In genomic region chr2:119517433-119517832, GRCh38 we compare ENCODE assay signal across 8 cellular contexts. TPM values are rescaled to one million over a fixed set of nuclear protein-coding genes. Genes with fewer than 3 reads are reported as not detected.
DNase-seq lines count a peak whose midpoint lies in the region; ATAC-seq, FAIRE-seq and TF ChIP-seq lines count a peak whose summit lies in the region.

No MANE protein-coding gene starts in this region.

- peaks cover 3% of the 10 kb centered on the region for H3K27me3 ChIP-seq in AG04450 (ENCODE audit: control insufficient read depth, insufficient read depth, low read length)

- FAIRE-seq in GM12891 (lab: Jason Lieb, UNC), result peak; percentile 86

- peak; percentile 91 for ATAC-seq in HG02623 (IDR thresholded peaks at IDR 0.05; ENCODE audit: unreplicated experiment)
- peak; percentile 75 for ATAC-seq in esophagus mucosa

- H3K27ac ChIP-seq in AG04450 (ENCODE audit: low read depth, low read length) (no peak overlapping the region), VCaP (no peak overlapping the region)

- H3K4me3 ChIP-seq in AG04450 (ENCODE audit: low read depth, low read length), result no peak overlapping the region

- H3K9me3 ChIP-seq in AG04450 (ENCODE audit: control insufficient read depth, insufficient read depth, low read length), result no peaks in the 10 kb centered on the region

- POLR2A ChIA-PET in AG04450 (lab: Yijun Ruan, JAX), result no interaction called here

- no peak for TF ChIP-seq POLR2A in GM12891 (IDR thresholded peaks at IDR 0.05; ENCODE audit: low read depth, low read length)

- DNase-seq in AG04450 (ENCODE audit: low read depth, low spot score), result no peak
- DNase-seq in GM12891 (ENCODE audit: insufficient read length, low spot score), result peak; percentile 60
- peak; percentile 16 for DNase-seq in NCI-H1092 (lab: John Stamatoyannopoulos, UW)
- DNase-seq in non-pigmented ciliary epithelial cell (ENCODE audit: low read depth), result peak; percentile 6
- no peak for DNase-seq in NK-92 (lab: John Stamatoyannopoulos, UW; ENCODE audit: unreplicated experiment)

- TF ChIP-seq CTCF in AG04450 (IDR thresholded peaks at IDR 0.05; ENCODE audit: low read depth, low read length) (peak; percentile 66), VCaP (conservative IDR thresholded peaks at IDR 0.05) (peak; percentile 57)

- CTCF ChIA-PET in AG04450 (lab: Charles Lee), result interaction anchor here (0.6 to 1.2 kb wide), 4 partner anchors 9 to 630 kb away, joined by 3 read pairs; no protein-coding TSS in a partner anchor

TF ChIP-seq in GM12891, 5 proteins besides CTCF, POLR2A, EP300 and RAD21:
- TF ChIP-seq POLR2AphosphoS5 (IDR thresholded peaks at IDR 0.05; ENCODE audit: low read depth, low read length) (no peak), PAX5 (IDR thresholded peaks at IDR 0.05; ENCODE audit: insufficient read depth, low read length, severe bottlenecking) (no peak), TAF1 (IDR thresholded peaks at IDR 0.05; ENCODE audit: low read depth, low read length) (no peak), POU2F2 (IDR thresholded peaks at IDR 0.05; ENCODE audit: low read depth, low read length) (no peak), SPI1 (IDR thresholded peaks at IDR 0.05; ENCODE audit: low read depth, low read length) (no peak)

RNA-seq across cellular contexts. Expression of gene SCTR, which starts 6.8 kb away (rescaled TPM):
- polyA plus RNA-seq in AG04450 (2011; rRNA removed), result not detected in 2 replicates
- not detected in 2 replicates for polyA minus RNA-seq in AG04450 (2011; rRNA and poly(A)+ RNA removed)
- polyA plus RNA-seq in GM12891 (2012; ENCODE audit: low read depth, missing spikeins), result not detected
- not detected for total RNA-seq in esophagus mucosa

RNA-seq across cellular contexts. Expression of gene CFAP221, which starts 26.8 kb away (rescaled TPM):
- not detected in 2 replicates for polyA plus RNA-seq in AG04450 (2011; rRNA removed)
- not detected in 2 replicates for polyA minus RNA-seq in AG04450 (2011; rRNA and poly(A)+ RNA removed)
- polyA plus RNA-seq in GM12891 (2012; ENCODE audit: low read depth, missing spikeins), result not detected
- total RNA-seq in esophagus mucosa, result not detected

Comparison
In these comparisons a context has a peak if more than half of its experiments do, and no peak if none do; other contexts are left out.
1. DNase-seq: peak in GM12891 (single experiment), NCI-H1092 (single experiment) and non-pigmented ciliary epithelial cell (single experiment); none in AG04450 (single experiment) and NK-92 (single experiment).